Comparison of ENCODE assay signal across 33 cellular contexts in the genomic region with DNA sequence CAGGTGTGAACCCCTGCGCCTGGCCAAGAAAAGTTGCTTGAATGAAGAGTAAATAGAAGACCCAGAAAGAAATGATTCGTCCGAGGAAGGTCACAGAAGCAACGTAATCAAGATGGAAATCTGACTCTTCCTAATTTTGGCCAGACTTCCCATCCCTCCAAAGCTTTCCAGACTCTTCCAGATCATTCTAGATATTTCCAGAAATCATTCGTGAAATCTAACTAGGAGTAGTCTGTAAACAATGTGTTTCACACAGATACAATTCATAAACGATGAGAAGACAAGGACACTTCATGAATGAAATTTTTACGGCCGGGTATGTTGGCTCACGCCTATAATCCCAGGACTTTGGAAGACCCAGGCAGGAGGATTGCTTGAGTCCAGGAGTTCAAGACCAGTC.
"Had no signal": no experiment of that assay in that cellular context is flagged by ENCODE, and none has a peak within 500 bp of the region (broad histone marks: within the 10 kb centered on the region; RNA-seq: fewer than 3 reads in every experiment).

No MANE protein-coding gene starts in this region.

- H3K27me3 Mint-ChIP-seq: natural killer cell treated with Interleukin-12 subunit alpha and Interleukin-12 subunit beta and Interleukin-15 and Interleukin-18, amount 100 ng/mL, for 72 hours; progenitor cell of endocrine pancreas; stimulated activated naive CD8-positive, alpha-beta T cell treated with anti-CD3 and anti-CD28 coated beads, Interleukin-15, amount 100 ng/mL, for 72 hours; type B pancreatic cell had no signal

- ATAC-seq: naive thymus-derived CD8-positive, alpha-beta T cell; natural killer cell treated with Interleukin-12 subunit alpha and Interleukin-12 subunit beta and Interleukin-15 and Interleukin-18, amount 100 ng/mL, for 72 hours; psoas muscle; right cardiac atrium; sciatic nerve; stimulated activated memory B cell treated with anti-CD40 and anti-IgM and Interleukin-4, amounts not matched to agents 10 μg/mL and 1 μg/mL and 100 μg/mL, for 72 hours; stimulated activated naive CD8-positive, alpha-beta T cell treated with anti-CD3 and anti-CD28 coated beads, Interleukin-15, amount 100 ng/mL, for 72 hours; stimulated activated naive CD8-positive, alpha-beta T cell treated with anti-CD3 and anti-CD28 coated beads, Interleukin-15, Interleukin-2, amounts not matched to agents 100 U/mL and 50 U/mL, for 24 hours; upper lobe of right lung had no signal

- H3K27ac Mint-ChIP-seq: natural killer cell treated with Interleukin-12 subunit alpha and Interleukin-12 subunit beta and Interleukin-15 and Interleukin-18, amount 100 ng/mL, for 72 hours; nephron progenitor cell; progenitor cell of endocrine pancreas; stimulated activated memory B cell treated with anti-CD40 and anti-IgM and Interleukin-4, amounts not matched to agents 10 μg/mL and 1 μg/mL and 100 μg/mL, for 72 hours; stimulated activated naive CD8-positive, alpha-beta T cell treated with anti-CD3 and anti-CD28 coated beads, Interleukin-15, amount 100 ng/mL, for 72 hours; type B pancreatic cell had no signal

- H3K9me3 Mint-ChIP-seq: naive thymus-derived CD8-positive, alpha-beta T cell; natural killer cell treated with Interleukin-12 subunit alpha and Interleukin-12 subunit beta and Interleukin-15 and Interleukin-18, amount 100 ng/mL, for 72 hours; neural crest cell; stimulated activated memory B cell treated with anti-CD40 and anti-IgM and Interleukin-4, amounts not matched to agents 10 μg/mL and 1 μg/mL and 100 μg/mL, for 72 hours; stimulated activated naive CD8-positive, alpha-beta T cell treated with anti-CD3 and anti-CD28 coated beads, Interleukin-15, amount 100 ng/mL, for 72 hours; type B pancreatic cell had no signal

- H3K4me1 ChIP-seq: parathyroid adenoma, uterus had no signal

- H3K9ac ChIP-seq: parathyroid adenoma had no signal

- H3K79me2 ChIP-seq: parathyroid adenoma had no signal

- H3K36me3 Mint-ChIP-seq: natural killer cell treated with Interleukin-12 subunit alpha and Interleukin-12 subunit beta and Interleukin-15 and Interleukin-18, amount 100 ng/mL, for 72 hours; stimulated activated memory B cell treated with anti-CD40 and anti-IgM and Interleukin-4, amounts not matched to agents 10 μg/mL and 1 μg/mL and 100 μg/mL, for 72 hours; type B pancreatic cell had no signal

- H3K27ac ChIP-seq: neutrophil, ovary, parathyroid adenoma, psoas muscle, skin epidermis, spleen, suprapubic skin, testis, tibial artery, transverse colon, upper lobe of right lung, uterus had no signal

- H3K9me3 ChIP-seq: neutrophil, ovary, psoas muscle, spleen, suprapubic skin, testis, tibial artery, transverse colon, upper lobe of right lung, uterus had no signal

- H3K4me1 Mint-ChIP-seq: stimulated activated memory B cell treated with anti-CD40 and anti-IgM and Interleukin-4, amounts not matched to agents 10 μg/mL and 1 μg/mL and 100 μg/mL, for 72 hours had no signal

- H3K27me3 ChIP-seq: neutrophil, ovary, spleen, suprapubic skin, testis, tibial artery, transverse colon, upper lobe of right lung, uterus had no signal

- H3K4me3 Mint-ChIP-seq: naive thymus-derived CD8-positive, alpha-beta T cell; natural killer cell treated with Interleukin-12 subunit alpha and Interleukin-12 subunit beta and Interleukin-15 and Interleukin-18, amount 100 ng/mL, for 72 hours; nephron progenitor cell; neural crest cell; stimulated activated memory B cell treated with anti-CD40 and anti-IgM and Interleukin-4, amounts not matched to agents 10 μg/mL and 1 μg/mL and 100 μg/mL, for 72 hours; stimulated activated naive CD8-positive, alpha-beta T cell treated with anti-CD3 and anti-CD28 coated beads, Interleukin-15, amount 100 ng/mL, for 72 hours; type B pancreatic cell had no signal

- H3K4me2 ChIP-seq: smooth muscle cell had no signal

- H3K4me3 ChIP-seq: ovary, psoas muscle, skin epidermis, smooth muscle cell, spleen, suprapubic skin, testis, tibial artery, transverse colon, upper lobe of right lung, uterus had no signal

- H2AFZ ChIP-seq: parathyroid adenoma had no signal

- DNase-seq: naive thymus-derived CD8-positive, alpha-beta T cell; nephron progenitor cell; nucleus accumbens; ovary; posterior cingulate gyrus; psoas muscle; right cardiac atrium; spleen; stimulated activated CD4-positive, alpha-beta T cell treated with anti-CD3 and anti-CD28 coated beads, Interleukin-12 subunit alpha, Interleukin-12 subunit beta, amount 100 ng/mL, for 4 hours; stimulated activated CD4-positive, alpha-beta T cell treated with anti-CD3 and anti-CD28 coated beads, Interleukin-1b, Interleukin-23, amount 100 ng/mL, for 48 hours; stimulated activated CD4-positive, alpha-beta T cell treated with anti-CD3 and anti-CD28 coated beads, Interleukin-4, amount 100 ng/mL, for 1 hour; stimulated activated CD4-positive, alpha-beta T cell treated with anti-CD3 and anti-CD28 coated beads, Interleukin-4, amount 100 ng/mL, for 4 hours; stimulated activated CD8-positive, alpha-beta memory T cell treated with anti-CD3 and anti-CD28 coated beads, Interleukin-4, amount 100 ng/mL, for 48 hours; stimulated activated naive CD4-positive, alpha-beta T cell; stimulated activated naive CD8-positive, alpha-beta T cell treated with anti-CD3 and anti-CD28 coated beads, Interleukin-15, amount 100 ng/mL, for 72 hours; stimulated activated naive CD8-positive, alpha-beta T cell treated with anti-CD3 and anti-CD28 coated beads, Interleukin-15, Interleukin-2, amounts not matched to agents 100 U/mL and 50 U/mL, for 24 hours; substantia nigra; testis; tibial artery; transverse colon; upper lobe of right lung; uterus had no signal

- H3K36me3 ChIP-seq: neutrophil, ovary, spleen, suprapubic skin, tibial artery, transverse colon, upper lobe of right lung, uterus had no signal
